ENCODE assay signal across 9 cellular contexts in genomic region chr2:73823916-73824523, GRCh38. TPM values are rescaled to one million over a fixed set of nuclear protein-coding genes. Genes with fewer than 3 reads are reported as not detected.
A peak's percentile ranks its signal among the peaks of the same experiment; 100 is the strongest.
DNase-seq lines count a peak whose midpoint lies in the region; ATAC-seq and TF ChIP-seq lines count a peak whose summit lies in the region.
"Had no signal": no experiment of that assay in that cellular context is flagged by ENCODE, and none has a peak within 500 bp of the region (broad histone marks: within the 10 kb centered on the region; RNA-seq: fewer than 3 reads in every experiment).

No MANE protein-coding gene starts in this region.

- H3K36me3 Mint-ChIP-seq in activated T-helper 1 cell treated with anti-CD3 and anti-CD28 coated beads, Interleukin-12 subunit alpha, Interleukin-12 subunit beta, Interleukin-2, Interleukin-4 antibody, amounts not matched to agents 30 ng/mL and 10 ng/mL and 1 ng/mL, durations not matched to agents 14 hours and 24 hours and 36 hours (ENCODE audit: low read depth), result peaks cover 4% of the 10 kb centered on the region
- no peaks in the 10 kb centered on the region for H3K36me3 Mint-ChIP-seq in activated T-cell treated with anti-CD3 and anti-CD28 coated beads, Interleukin-2, amount 50 U/mL, for 4 hours (ENCODE audit: insufficient read depth)
- H3K36me3 Mint-ChIP-seq: T-cell had no signal

- H3K4me1 ChIP-seq in hepatocyte (ENCODE audit: insufficient read depth) (no peaks in the 10 kb centered on the region), stomach (peaks cover 6 to 14% (median 7%) of the 10 kb centered on the region in 4 donors)

- no peaks in the 10 kb centered on the region for H4K20me1 ChIP-seq in hepatocyte (ENCODE audit: insufficient read depth, poor library complexity, severe bottlenecking)

- H3K36me3 ChIP-seq in hepatocyte (replicated peaks; ENCODE audit: insufficient read depth, low read depth) (no peaks in the 10 kb centered on the region), stomach (no peaks in the 10 kb centered on the region)

- H3K27me3 ChIP-seq in hepatocyte (peaks cover 9% of the 10 kb centered on the region), stomach (no peaks in the 10 kb centered on the region)

- no peak for TF ChIP-seq EP300 in stomach (IDR thresholded peaks at IDR 0.05)

- no peaks in the 10 kb centered on the region for H3K9me3 Mint-ChIP-seq in activated T-helper 1 cell treated with anti-CD3 and anti-CD28 coated beads, Interleukin-12 subunit alpha, Interleukin-12 subunit beta, Interleukin-2, Interleukin-4 antibody, amounts not matched to agents 30 ng/mL and 10 ng/mL and 1 ng/mL, durations not matched to agents 14 hours and 24 hours and 36 hours
- H3K9me3 Mint-ChIP-seq in activated T-cell treated with anti-CD3 and anti-CD28 coated beads, Interleukin-2, amount 50 U/mL, for 4 hours, result no peaks in the 10 kb centered on the region
- H3K9me3 Mint-ChIP-seq: T-cell had no signal

- ATAC-seq in activated T-cell treated with anti-CD3 and anti-CD28 coated beads, Interleukin-2, amount 50 U/mL, for 4 hours, result no peak
- no peak for ATAC-seq in HG03457 (IDR thresholded peaks at IDR 0.05; ENCODE audit: unreplicated experiment)
- ATAC-seq: T-cell had no signal

- H3K4me2 ChIP-seq in hepatocyte, result no peak overlapping the region

- H3K4me3 ChIP-seq in hepatocyte (no peak overlapping the region), stomach (no peak overlapping the region)

- H3K27ac ChIP-seq in hepatocyte, result no peak overlapping the region
- H3K27ac ChIP-seq in stomach, result no peak overlapping the region

- TF ChIP-seq CTCF in hepatocyte (IDR thresholded peaks at IDR 0.05; ENCODE audit: poor library complexity), result peak; percentile 86
- peak in 5 of 7 experiments; percentile 55 to 85 (median 77) for TF ChIP-seq CTCF in stomach (IDR thresholded peaks at IDR 0.05)

- H2AFZ ChIP-seq in hepatocyte, result no peak overlapping the region

- H3K79me2 ChIP-seq in hepatocyte, result no peaks in the 10 kb centered on the region

- DNase-seq in COLO668 (lab: John Stamatoyannopoulos, UW; ENCODE audit: unreplicated experiment) (peak; percentile 27), HCEC 1CT (peak; percentile 65), NCI-H446 treated with DMSO at 0.1 percent for 48 hours (lab: John Stamatoyannopoulos, UW) (peak; percentile 43), hepatocyte (ENCODE audit: low spot score) (peak; percentile 87), stomach (no peak)
- DNase-seq in activated T-helper 1 cell treated with anti-CD3 and anti-CD28 coated beads, Interleukin-12 subunit alpha, Interleukin-12 subunit beta, Interleukin-2, Interleukin-4 antibody, amounts not matched to agents 30 ng/mL and 10 ng/mL and 1 ng/mL, durations not matched to agents 14 hours and 24 hours and 36 hours (ENCODE audit: low spot score), result peak; percentile 27
- no peak for DNase-seq in activated T-cell treated with anti-CD3 and anti-CD28 coated beads, Interleukin-2, amount 50 U/mL, for 4 hours

- WGBS in hepatocyte (ENCODE audit: low lambda C conversion rate, missing lambda C conversion rate), result 23% methylated on average over 3 of the region's 3 CpGs
- 4 to 11% (median 9%) methylated on average over 3 of the region's 3 CpGs for WGBS in stomach, 5 donors

- peaks cover 5% of the 10 kb centered on the region for H3K27me3 Mint-ChIP-seq in activated T-helper 1 cell treated with anti-CD3 and anti-CD28 coated beads, Interleukin-12 subunit alpha, Interleukin-12 subunit beta, Interleukin-2, Interleukin-4 antibody, amounts not matched to agents 30 ng/mL and 10 ng/mL and 1 ng/mL, durations not matched to agents 14 hours and 24 hours and 36 hours (ENCODE audit: insufficient read depth)
- H3K27me3 Mint-ChIP-seq in activated T-cell treated with anti-CD3 and anti-CD28 coated beads, Interleukin-2, amount 50 U/mL, for 4 hours (ENCODE audit: low read depth), result peaks cover 2% of the 10 kb centered on the region
- H3K27me3 Mint-ChIP-seq: T-cell had no signal

- H3K9me3 ChIP-seq in hepatocyte (ENCODE audit: low read depth) (no peaks in the 10 kb centered on the region), stomach (no peaks in the 10 kb centered on the region)

- peaks cover 40% of the 10 kb centered on the region for H3K4me1 Mint-ChIP-seq in activated T-helper 1 cell treated with anti-CD3 and anti-CD28 coated beads, Interleukin-12 subunit alpha, Interleukin-12 subunit beta, Interleukin-2, Interleukin-4 antibody, amounts not matched to agents 30 ng/mL and 10 ng/mL and 1 ng/mL, durations not matched to agents 14 hours and 24 hours and 36 hours (ENCODE audit: low read depth)
- H3K4me1 Mint-ChIP-seq in activated T-cell treated with anti-CD3 and anti-CD28 coated beads, Interleukin-2, amount 50 U/mL, for 4 hours (ENCODE audit: low read depth), result peaks cover 32% of the 10 kb centered on the region

- TF ChIP-seq POLR2A in stomach (IDR thresholded peaks at IDR 0.05), result no peak

- no peaks in the 10 kb centered on the region for H3K9me2 ChIP-seq in hepatocyte (replicated peaks; ENCODE audit: insufficient read depth)

- intact Hi-C loops in activated T-helper 1 cell treated with anti-CD3 and anti-CD28 coated beads, Interleukin-12 subunit alpha, Interleukin-12 subunit beta, Interleukin-2, Interleukin-4 antibody, amounts not matched to agents 30 ng/mL and 10 ng/mL and 1 ng/mL, durations not matched to agents 14 hours and 24 hours and 36 hours (cut with micrococcal nuclease), result loop anchor here (1.0 kb wide), 6 partner anchors 44 to 511 kb away; partner anchors contain the start of genes BOLA3 and DUSP11
- intact Hi-C loops in stomach (cut with DNase I; ENCODE audit: low total_unique reads), result loop anchor here (10.0 kb wide), 2 partner anchors 321 to 511 kb away; partner anchors contain the start of gene BOLA3

- H3K4me3 Mint-ChIP-seq in activated T-helper 1 cell treated with anti-CD3 and anti-CD28 coated beads, Interleukin-12 subunit alpha, Interleukin-12 subunit beta, Interleukin-2, Interleukin-4 antibody, amounts not matched to agents 30 ng/mL and 10 ng/mL and 1 ng/mL, durations not matched to agents 14 hours and 24 hours and 36 hours, result no peak overlapping the region
- H3K4me3 Mint-ChIP-seq in activated T-cell treated with anti-CD3 and anti-CD28 coated beads, Interleukin-2, amount 50 U/mL, for 4 hours, result no peak overlapping the region
- H3K4me3 Mint-ChIP-seq: T-cell had no signal

- no peak overlapping the region for H3K27ac Mint-ChIP-seq in activated T-helper 1 cell treated with anti-CD3 and anti-CD28 coated beads, Interleukin-12 subunit alpha, Interleukin-12 subunit beta, Interleukin-2, Interleukin-4 antibody, amounts not matched to agents 30 ng/mL and 10 ng/mL and 1 ng/mL, durations not matched to agents 14 hours and 24 hours and 36 hours
- H3K27ac Mint-ChIP-seq: T-cell had no signal

RNA-seq across cellular contexts. Expression of gene STAMBP, which starts 4.7 kb away (rescaled TPM):
- 50.8 and 56.0 TPM in 2 replicates for total RNA-seq in activated T-helper 1 cell treated with anti-CD3 and anti-CD28 coated beads, Interleukin-12 subunit alpha, Interleukin-12 subunit beta, Interleukin-2, Interleukin-4 antibody, amounts not matched to agents 30 ng/mL and 10 ng/mL and 1 ng/mL, durations not matched to agents 14 hours and 24 hours and 36 hours
- total RNA-seq in hepatocyte, result 34.3 and 55.2 TPM in 2 replicates
- 40.0 and 43.0 TPM in 2 replicates for polyA plus RNA-seq in hepatocyte
- total RNA-seq in stomach, result 10 to 100 TPM; 22.6 to 84.9 (median 50.4) TPM
- polyA plus RNA-seq in stomach, result 10 to 100 TPM; 28.0 to 34.1 (median 32.2) TPM
- total RNA-seq in activated T-cell treated with anti-CD3 and anti-CD28 coated beads, Interleukin-2, amount 50 U/mL, for 4 hours, result 10 to 100 TPM; 29.5 to 37.2 (median 30.3) TPM

RNA-seq across cellular contexts. Expression of gene C2orf78, which starts 40.0 kb away (rescaled TPM):
- not detected in 2 replicates for total RNA-seq in activated T-helper 1 cell treated with anti-CD3 and anti-CD28 coated beads, Interleukin-12 subunit alpha, Interleukin-12 subunit beta, Interleukin-2, Interleukin-4 antibody, amounts not matched to agents 30 ng/mL and 10 ng/mL and 1 ng/mL, durations not matched to agents 14 hours and 24 hours and 36 hours
- total RNA-seq in hepatocyte (not detected in 2 replicates), stomach (not detected)
- polyA plus RNA-seq in hepatocyte (not detected in 2 replicates), stomach (not detected)
- not detected for total RNA-seq in activated T-cell treated with anti-CD3 and anti-CD28 coated beads, Interleukin-2, amount 50 U/mL, for 4 hours
- total RNA-seq: T-cell had no signal

RNA-seq across cellular contexts. Expression of gene DUSP11, which starts 44.1 kb away (rescaled TPM):
- total RNA-seq in activated T-helper 1 cell treated with anti-CD3 and anti-CD28 coated beads, Interleukin-12 subunit alpha, Interleukin-12 subunit beta, Interleukin-2, Interleukin-4 antibody, amounts not matched to agents 30 ng/mL and 10 ng/mL and 1 ng/mL, durations not matched to agents 14 hours and 24 hours and 36 hours, result 42.1 and 42.4 TPM in 2 replicates
- 32.9 and 37.2 TPM in 2 replicates for total RNA-seq in hepatocyte
- 30.8 and 38.2 TPM in 2 replicates for polyA plus RNA-seq in hepatocyte
- 10 to 100 TPM in 3 of 5 donors, 1 to 10 TPM in 2; 9.0 to 45.2 (median 14.3) TPM for total RNA-seq in stomach
- 10 to 100 TPM; 16.7 to 25.4 (median 17.1) TPM for polyA plus RNA-seq in stomach
- 10 to 100 TPM; 33.2 to 35.4 (median 34.2) TPM for total RNA-seq in activated T-cell treated with anti-CD3 and anti-CD28 coated beads, Interleukin-2, amount 50 U/mL, for 4 hours

Comparison
In these comparisons a context has a peak if more than half of its experiments do, and no peak if none do; other contexts are left out.
1. DNase-seq: peak in COLO668 (single experiment), HCEC 1CT (single experiment), NCI-H446 treated with DMSO at 0.1 percent for 48 hours (single experiment), activated T-helper 1 cell treated with anti-CD3 and anti-CD28 coated beads, Interleukin-12 subunit alpha, Interleukin-12 subunit beta, Interleukin-2, Interleukin-4 antibody, amounts not matched to agents 30 ng/mL and 10 ng/mL and 1 ng/mL, durations not matched to agents 14 hours and 24 hours and 36 hours (single experiment) and hepatocyte (single experiment); none in stomach (single experiment) and activated T-cell treated with anti-CD3 and anti-CD28 coated beads, Interleukin-2, amount 50 U/mL, for 4 hours (single experiment).